8 cellular contexts compared by ENCODE assay signal in genomic region chr2:68643011-68643873, GRCh38. TPM values are rescaled to one million over a fixed set of nuclear protein-coding genes. Genes with fewer than 3 reads are reported as not detected.
DNase-seq lines count a peak whose midpoint lies in the region; ATAC-seq and TF ChIP-seq lines count a peak whose summit lies in the region.

TSS of gene PROKR1 (plus strand) at chr2:68643579. CDS start at chr2:68645822, 2,243 bp downstream.

- no peak within 1 kb of the TSS for H3K27ac Mint-ChIP-seq in activated naive CD4-positive, alpha-beta T cell treated with anti-CD3 and anti-CD28 coated beads, Interleukin-2, amount 50 U/mL, for 24 hours

- no peak within 1 kb of the TSS for H3K27ac ChIP-seq in SJCRH30
- no peak within 1 kb of the TSS for H3K27ac ChIP-seq in muscle layer of duodenum (ENCODE audit: low read length)

- peak within 1 kb of the TSS; percentile 57 for H3K4me3 ChIP-seq in SJCRH30
- peak within 1 kb of the TSS; percentile 14 for H3K4me3 ChIP-seq in epithelial cell of esophagus (ENCODE audit: low read length)
- peak within 1 kb of the TSS; percentile 12 to 68 for H3K4me3 ChIP-seq in muscle layer of duodenum (ENCODE audit: low read depth in 1 of 2, low read length in 2 of 2)

- H3K9me3 Mint-ChIP-seq in activated naive CD4-positive, alpha-beta T cell treated with anti-CD3 and anti-CD28 coated beads, Interleukin-2, amount 50 U/mL, for 24 hours = peaks cover 10% of the 10 kb centered on the region

- peaks cover 16% of the 10 kb centered on the region for H3K27me3 ChIP-seq in SJCRH30
- H3K27me3 ChIP-seq in muscle layer of duodenum (ENCODE audit: low read depth, low read length) = peaks cover 18% of the 10 kb centered on the region

- H3K36me3 ChIP-seq in SJCRH30 (no peaks in the 10 kb centered on the region), muscle layer of duodenum (ENCODE audit: control insufficient read depth in 1 of 2, insufficient read depth in 2 of 2, low read length in 2 of 2) (no peaks in the 10 kb centered on the region)

- no peak for TF ChIP-seq CTCF in epithelial cell of esophagus (IDR thresholded peaks at IDR 0.05; ENCODE audit: insufficient read depth, low read depth, low read length, missing control alignments)

- H3K4me1 Mint-ChIP-seq in activated naive CD4-positive, alpha-beta T cell treated with anti-CD3 and anti-CD28 coated beads, Interleukin-2, amount 50 U/mL, for 24 hours = no peaks in the 10 kb centered on the region

- H3K4me1 ChIP-seq in SJCRH30 = no peaks in the 10 kb centered on the region
- peaks cover 0 to 14% of the 10 kb centered on the region in 2 donors for H3K4me1 ChIP-seq in muscle layer of duodenum (ENCODE audit: control insufficient read depth in 1 of 2, insufficient read depth in 2 of 2, low read length in 2 of 2)

- peaks cover 12% of the 10 kb centered on the region for H3K9me3 ChIP-seq in SJCRH30 (replicated peaks)
- peaks cover 0 to 8% of the 10 kb centered on the region in 2 donors for H3K9me3 ChIP-seq in muscle layer of duodenum (ENCODE audit: control insufficient read depth in 1 of 2, low read length in 2 of 2)

- no peak for ATAC-seq in HG03025 (IDR thresholded peaks at IDR 0.05; ENCODE audit: low FRiP score, unreplicated experiment)

- peak within 1 kb of the TSS; percentile 44 for H3K4me3 Mint-ChIP-seq in activated naive CD4-positive, alpha-beta T cell treated with anti-CD3 and anti-CD28 coated beads, Interleukin-2, amount 50 U/mL, for 24 hours

- H3K27me3 Mint-ChIP-seq in activated naive CD4-positive, alpha-beta T cell treated with anti-CD3 and anti-CD28 coated beads, Interleukin-2, amount 50 U/mL, for 24 hours = peaks cover 47% of the 10 kb centered on the region

- peaks cover 5% of the 10 kb centered on the region for H3K36me3 Mint-ChIP-seq in activated naive CD4-positive, alpha-beta T cell treated with anti-CD3 and anti-CD28 coated beads, Interleukin-2, amount 50 U/mL, for 24 hours

- no peak for DNase-seq in activated naive CD4-positive, alpha-beta T cell treated with anti-CD3 and anti-CD28 coated beads, Interleukin-2, amount 50 U/mL, for 16 hours
- DNase-seq in SJCRH30 (peak; percentile 46 to 62), epithelial cell of esophagus (ENCODE audit: low read depth) (peak; percentile 28), DMS114 treated with DMSO at 0.1 percent for 48 hours (lab: John Stamatoyannopoulos, UW; ENCODE audit: unreplicated experiment) (no peak), AML-193 (lab: John Stamatoyannopoulos, UW) (no peak)

RNA-seq across cellular contexts. Expression of gene PROKR1, which starts in this region (rescaled TPM):
- total RNA-seq in SJCRH30 (2014; rRNA removed; shearing (Covaris generic)) = 0.03 TPM in 1 of 2 replicates, not detected in the other

Comparison
In these comparisons a context has a peak if more than half of its experiments do, and no peak if none do; other contexts are left out.
1. Peak in DNase-seq and H3K4me3 ChIP-seq in SJCRH30; RNA of the gene not detected or under 1 TPM.